8 cellular contexts compared by ENCODE assay signal in genomic region chr1:183804382-183804781, GRCh38. TPM values are rescaled to one million over a fixed set of nuclear protein-coding genes. Genes with fewer than 3 reads are reported as not detected.
DNase-seq lines count a peak whose midpoint lies in the region; ATAC-seq and TF ChIP-seq lines count a peak whose summit lies in the region.

No MANE protein-coding gene starts in this region.

- TF ChIP-seq POLR2A in transverse colon (IDR thresholded peaks at IDR 0.05): no peak

- intact Hi-C loops in transverse colon (cut with DNase I; ENCODE audit: low total_unique reads): loop anchor here (10.0 kb wide), 1 partner anchor 110 kb away; no protein-coding TSS in a partner anchor

- in situ Hi-C loops in transverse colon (cut with MboI; ENCODE audit: low pct_ligation_motif_present in 1 of 4, low pct_unique_long_range_greater_than_20kb in 1 of 4, low sequenced_read_pairs in 3 of 4): no loop called here

- H3K4me1 ChIP-seq in liver (ENCODE audit: control insufficient read depth in 4 of 4, insufficient read depth in 4 of 4, low read length in 3 of 4) (peaks cover 2 to 13% (median 6%) of the 10 kb centered on the region in 4 donors), transverse colon (peaks cover 0 to 29% (median 3%) of the 10 kb centered on the region in 4 donors)

- H3K27me3 ChIP-seq in liver (ENCODE audit: control insufficient read depth in 4 of 4, insufficient read depth in 4 of 4, low read length in 3 of 4) (no peaks in the 10 kb centered on the region), transverse colon (peaks cover 11% of the 10 kb centered on the region)

- peaks cover 0 to 10% (median under 1%) of the 10 kb centered on the region in 4 donors for H3K9me3 ChIP-seq in liver (ENCODE audit: control insufficient read depth in 4 of 4, low read length in 3 of 4)
- H3K9me3 ChIP-seq in transverse colon: peaks cover 0 to 5% of the 10 kb centered on the region in 2 donors

- 51% methylated on average over 5 of the region's 5 CpGs for WGBS in liver
- WGBS in transverse colon (ENCODE audit: low coverage in 1 of 2), 2 donors: 58% methylated on average over 5 of the region's 5 CpGs; no CpG with 5 or more reads in 1 of the 2 donors

- DNase-seq in NCI-H82 (lab: John Stamatoyannopoulos, UW) (peak; percentile 30), NCI-H82 treated with DMSO at 0.1 percent for 48 hours (lab: John Stamatoyannopoulos, UW; ENCODE audit: unreplicated experiment) (no peak), caudate nucleus (lab: John Stamatoyannopoulos, UW) (peak in 1 of 61 donors; percentile 34), transverse colon (no peak), NCI-H1092 (lab: John Stamatoyannopoulos, UW) (no peak)

- no peak for TF ChIP-seq RAD21 in liver (IDR thresholded peaks at IDR 0.05)

- H3K9ac ChIP-seq in liver (ENCODE audit: low read depth in 1 of 2, low read length in 2 of 2): no peak overlapping the region

- peak overlapping the region in 1 of 3 donors; percentile 54 for H3K4me3 ChIP-seq in liver (ENCODE audit: low read depth in 1 of 3, low read length in 3 of 3)
- H3K4me3 ChIP-seq in transverse colon: peak overlapping the region in 2 of 4 donors; percentile 50 to 63

- ATAC-seq in GM19467 (IDR thresholded peaks at IDR 0.05; ENCODE audit: unreplicated experiment): no peak
- no peak for ATAC-seq in HG02759 (IDR thresholded peaks at IDR 0.05; ENCODE audit: unreplicated experiment)

- H3K27ac ChIP-seq in caudate nucleus (ENCODE audit: low read depth, low read length): peak overlapping the region; percentile 91
- peak overlapping the region; percentile 73 to 83 for H3K27ac ChIP-seq in liver (ENCODE audit: low read depth in 1 of 2, low read length in 2 of 2)
- peak overlapping the region; percentile 84 to 86 (median 84) for H3K27ac ChIP-seq in transverse colon

- no peak for TF ChIP-seq CTCF in liver (IDR thresholded peaks at IDR 0.05; ENCODE audit: low read depth, low read length, missing input control)
- TF ChIP-seq CTCF in transverse colon (IDR thresholded peaks at IDR 0.05): no peak

- TF ChIP-seq EP300 in transverse colon (IDR thresholded peaks at IDR 0.05; ENCODE audit: low read depth): no peak

- H3K36me3 ChIP-seq in liver (ENCODE audit: control insufficient read depth in 4 of 4, insufficient read depth in 3 of 4, low read depth in 1 of 4, low read length in 3 of 4) (no peaks in the 10 kb centered on the region), transverse colon (no peaks in the 10 kb centered on the region)

TF ChIP-seq in liver, 16 proteins besides CTCF, POLR2A, EP300 and RAD21:
- no peak for TF ChIP-seq ATF3 (IDR thresholded peaks at IDR 0.05)
- TF ChIP-seq SP1 (IDR thresholded peaks at IDR 0.05): no peak
- TF ChIP-seq JUND (IDR thresholded peaks at IDR 0.05): no peak
- TF ChIP-seq YY1 (IDR thresholded peaks at IDR 0.05): no peak
- TF ChIP-seq FOXA1 (IDR thresholded peaks at IDR 0.05): no peak
- no peak for TF ChIP-seq HNF4G (IDR thresholded peaks at IDR 0.05)

RNA-seq across cellular contexts. Expression of gene RGL1, which starts 0.5 kb away (rescaled TPM):
- 10 to 100 TPM; 12.3 to 15.3 TPM for total RNA-seq in liver
- polyA plus RNA-seq in liver: 1 to 10 TPM; 3.9 to 5.6 TPM
- total RNA-seq in transverse colon: 10 to 100 TPM; 12.1 to 13.8 (median 13.0) TPM
